ENCODE assay signal across 23 cellular contexts in genomic region chr20:3479759-3480615, GRCh38. TPM values are rescaled to one million over a fixed set of nuclear protein-coding genes. Genes with fewer than 3 reads are reported as not detected.
DNase-seq lines count a peak whose midpoint lies in the region; ATAC-seq, FAIRE-seq and TF ChIP-seq lines count a peak whose summit lies in the region.
"Had no signal": no experiment of that assay in that cellular context is flagged by ENCODE, and none has a peak within 500 bp of the region (broad histone marks: within the 10 kb centered on the region; RNA-seq: fewer than 3 reads in every experiment).

No MANE protein-coding gene starts in this region.

- H3K9me2 ChIP-seq in Loucy (replicated peaks; ENCODE audit: low read depth, low read length): no peaks in the 10 kb centered on the region

- H3K9ac ChIP-seq in H9 (ENCODE audit: extremely low read depth, insufficient read length, low read length): no peak overlapping the region
- no peak overlapping the region for H3K9ac ChIP-seq in Loucy (ENCODE audit: low read depth, low read length, poor library complexity, severe bottlenecking)
- no peak overlapping the region for H3K9ac ChIP-seq in endothelial cell of umbilical vein (replicated peaks; ENCODE audit: extremely low read depth, insufficient read depth, low read length)
- H3K9ac ChIP-seq: GM23248 had no signal

- H3T11ph ChIP-seq in H9 (ENCODE audit: low read length): no peak overlapping the region

- H3K23ac ChIP-seq in H9 (ENCODE audit: insufficient read length, low read depth, low read length): no peak overlapping the region

- H3K79me2 ChIP-seq in H9 (ENCODE audit: insufficient read depth, low read length): no peaks in the 10 kb centered on the region
- peaks cover 12% of the 10 kb centered on the region for H3K79me2 ChIP-seq in Loucy (ENCODE audit: insufficient read depth, low read length)
- H3K79me2 ChIP-seq in endothelial cell of umbilical vein (ENCODE audit: control insufficient read depth, insufficient read depth, low read length): peaks cover 7% of the 10 kb centered on the region

- no peak overlapping the region for H3K4ac ChIP-seq in H9 (ENCODE audit: low read depth, low read length)

- H4K91ac ChIP-seq in H9 (ENCODE audit: insufficient read length, low read depth, low read length): no peak overlapping the region

- no peak overlapping the region for H2AFZ ChIP-seq in H9 (ENCODE audit: low read length)
- H2AFZ ChIP-seq in Loucy (ENCODE audit: low read length): no peak overlapping the region
- H2AFZ ChIP-seq in endothelial cell of umbilical vein (ENCODE audit: low read depth, low read length): no peak overlapping the region
- H2AFZ ChIP-seq: GM23248 had no signal

- POLR2A ChIA-PET in endothelial cell of umbilical vein (lab: Charles Lee): no interaction called here

- DNase-seq in H9: no peak
- DNase-seq in endothelial cell of umbilical vein (ENCODE audit: low read depth, low spot score): no peak
- peak; percentile 18 for DNase-seq in lung (ENCODE audit: low spot score)
- no peak for DNase-seq in GM19238 (ENCODE audit: insufficient read length, low spot score)
- no peak for DNase-seq in lower leg skin (ENCODE audit: low spot score in 2 of 2)
- DNase-seq: CD4-positive, alpha-beta T cell; COR-L47; DMS 273 treated with DMSO at 0.1 percent for 48 hours; DMS79 treated with DMSO at 0.1 percent for 48 hours; GM23248; Karpas-422; MG63; NCI-H1048; NCI-H1417 treated with DMSO at 0.1 percent for 48 hours; NCI-H187; NCI-H446 treated with DMSO at 0.1 percent for 48 hours; NCI-H526 treated with DMSO at 0.1 percent for 48 hours had no signal

- no peaks in the 10 kb centered on the region for H3K9me3 Mint-ChIP-seq in H9
- H3K9me3 Mint-ChIP-seq: CD4-positive, alpha-beta T cell; IgD-negative memory B cell had no signal

- H3K4me1 Mint-ChIP-seq in H9: no peaks in the 10 kb centered on the region

- no peaks in the 10 kb centered on the region for H3K27me3 Mint-ChIP-seq in H9 (ENCODE audit: low read depth)
- H3K27me3 Mint-ChIP-seq: CD4-positive, alpha-beta T cell; IgD-negative memory B cell had no signal

- no TSS peak for BruUV-seq in endothelial cell of umbilical vein (replicated peaks; lab: Mats Ljungman, UMichigan)

- H4K8ac ChIP-seq in H9 (replicated peaks; ENCODE audit: insufficient read length, low read depth, low read length): no peak overlapping the region

- no peak overlapping the region for H2AK5ac ChIP-seq in H9 (ENCODE audit: insufficient read length, low read length)

- H3K36me3 ChIP-seq in Loucy (ENCODE audit: insufficient read depth, low read length) (no peaks in the 10 kb centered on the region), endothelial cell of umbilical vein (ENCODE audit: control insufficient read depth in 2 of 2, extremely low read depth in 1 of 2, insufficient read depth in 2 of 2, low read length in 2 of 2) (no peaks in the 10 kb centered on the region), lung (ENCODE audit: control insufficient read depth in 2 of 2, insufficient read depth in 2 of 2, low read length in 2 of 2) (no peaks in the 10 kb centered on the region)
- H3K36me3 ChIP-seq: HAP-1, MG63, SJSA1 had no signal

- no peak overlapping the region for H2BK12ac ChIP-seq in H9 (ENCODE audit: insufficient read length, low read depth, low read length)

- H3K27me3 ChIP-seq in H9 (ENCODE audit: insufficient read depth, low read length): no peaks in the 10 kb centered on the region
- H3K27me3 ChIP-seq in Loucy (ENCODE audit: insufficient read depth, low read length, poor library complexity, severe bottlenecking): no peaks in the 10 kb centered on the region
- H3K27me3 ChIP-seq in endothelial cell of umbilical vein (ENCODE audit: control insufficient read depth in 2 of 2, insufficient read depth in 2 of 2, low read length in 2 of 2): no peaks in the 10 kb centered on the region
- no peaks in the 10 kb centered on the region for H3K27me3 ChIP-seq in lung (ENCODE audit: control insufficient read depth, insufficient read depth)
- H3K27me3 ChIP-seq: MG63, SJSA1 had no signal

- no CpG with 5 or more reads among the region's 11 CpGs for WGBS in H9 (ENCODE audit: extremely low coverage, insufficient read length, low lambda C conversion rate)
- WGBS in lung, 2 donors: 89 to 96% methylated on average over 11 of the region's 11 CpGs
- WGBS in lower leg skin, 2 donors: 82 to 90% methylated on average over 11 of the region's 11 CpGs

- H3K9me3 ChIP-seq in H9 (ENCODE audit: control insufficient read depth, low read depth, low read length) (no peaks in the 10 kb centered on the region), Loucy (ENCODE audit: insufficient read depth, low read depth, low read length) (no peaks in the 10 kb centered on the region), endothelial cell of umbilical vein (replicated peaks; ENCODE audit: control insufficient read depth, insufficient read depth, low read length) (no peaks in the 10 kb centered on the region), lung (ENCODE audit: control insufficient read depth in 2 of 2, insufficient read depth in 1 of 2, low read length in 1 of 2) (no peaks in the 10 kb centered on the region)
- H3K9me3 ChIP-seq: HAP-1, MG63, SJSA1 had no signal

- H3K4me2 ChIP-seq in H9 (ENCODE audit: insufficient read depth, insufficient read length, low read length): no peak overlapping the region
- H3K4me2 ChIP-seq in Loucy (ENCODE audit: low read depth, low read length, poor library complexity, severe bottlenecking): peak overlapping the region; percentile 10
- no peak overlapping the region for H3K4me2 ChIP-seq in endothelial cell of umbilical vein (ENCODE audit: insufficient read depth, low read length)

- H4K5ac ChIP-seq in H9 (ENCODE audit: insufficient read length, low read depth, low read length): no peak overlapping the region

- no peak overlapping the region for H3K56ac ChIP-seq in H9 (ENCODE audit: insufficient read length, low read depth, low read length)

- H3K4me3 ChIP-seq in Loucy (ENCODE audit: low read length, poor library complexity, severe bottlenecking): no peak overlapping the region
- no peak overlapping the region for H3K4me3 ChIP-seq in endothelial cell of umbilical vein (replicated peaks in 1 of 3; ENCODE audit: insufficient read depth in 1 of 3, low read depth in 1 of 3, low read length in 3 of 3)
- no peak overlapping the region for H3K4me3 ChIP-seq in lung
- no peak overlapping the region for H3K4me3 ChIP-seq in lower leg skin (ENCODE audit: low read depth, poor library complexity, severe bottlenecking)
- H3K4me3 ChIP-seq: GM23248, HAP-1, MG63, SJSA1 had no signal

- CTCF ChIA-PET in endothelial cell of umbilical vein (lab: Charles Lee): no interaction called here

- no peak for FAIRE-seq in endothelial cell of umbilical vein (lab: Jason Lieb, UNC)

- H3K4me1 ChIP-seq in H9 (ENCODE audit: insufficient read depth, low read length): no peaks in the 10 kb centered on the region
- H3K4me1 ChIP-seq in Loucy (ENCODE audit: insufficient read depth, low read length, poor library complexity, severe bottlenecking): peaks cover 10% of the 10 kb centered on the region
- H3K4me1 ChIP-seq in endothelial cell of umbilical vein (ENCODE audit: control insufficient read depth, extremely low read depth, insufficient read depth, low read length): no peaks in the 10 kb centered on the region
- H3K4me1 ChIP-seq in lung (ENCODE audit: control insufficient read depth in 2 of 2, insufficient read depth in 2 of 2, low read length in 2 of 2): peaks cover 0 to 2% of the 10 kb centered on the region in 2 donors
- H3K4me1 ChIP-seq: HAP-1, SJSA1 had no signal

- H3K14ac ChIP-seq in H9 (ENCODE audit: insufficient read depth, low read length): no peak overlapping the region

- H3F3A ChIP-seq in Loucy (ENCODE audit: low read depth): no peaks in the 10 kb centered on the region

- no peak overlapping the region for H3K27ac ChIP-seq in H9 (ENCODE audit: insufficient read length, low read depth, low read length)
- no peak overlapping the region for H3K27ac ChIP-seq in endothelial cell of umbilical vein (ENCODE audit: insufficient read depth, low read depth, low read length)
- H3K27ac ChIP-seq in lung (ENCODE audit: low read depth in 1 of 2, low read length in 1 of 2): peak overlapping the region in 1 of 2 donors; percentile 33
- H3K27ac ChIP-seq: GM23248, SJSA1 had no signal

- H3K79me1 ChIP-seq in H9 (ENCODE audit: insufficient read depth, low read depth, low read length, poor library complexity, severe bottlenecking): no peaks in the 10 kb centered on the region

- TF ChIP-seq POLR2A in endothelial cell of umbilical vein (IDR thresholded peaks at IDR 0.05; ENCODE audit: low read depth, low read length) (no peak), lower leg skin (IDR thresholded peaks at IDR 0.05) (no peak)

- intact Hi-C loops in endothelial cell of umbilical vein (cut with micrococcal nuclease): loop anchor here (10.0 kb wide), 1 partner anchor 265 kb away; no protein-coding TSS in a partner anchor
- intact Hi-C loops in lower leg skin (cut with DNase I; ENCODE audit: low total_unique reads): no loop called here

- no peak overlapping the region; a peak in 1 of 7 replicates for H3K27ac Mint-ChIP-seq in H9
- H3K27ac Mint-ChIP-seq: CD4-positive, alpha-beta T cell had no signal

- no peaks in the 10 kb centered on the region for H3K23me2 ChIP-seq in H9 (ENCODE audit: insufficient read length, low read depth, low read length, poor library complexity, severe bottlenecking)

- no peaks in the 10 kb centered on the region for H3K9me1 ChIP-seq in endothelial cell of umbilical vein (replicated peaks; ENCODE audit: control insufficient read depth, extremely low read depth, insufficient read depth, low read length)

- no peak overlapping the region for H2BK20ac ChIP-seq in H9 (ENCODE audit: low read depth, low read length, poor library complexity, severe bottlenecking)

- H2BK120ac ChIP-seq in H9 (ENCODE audit: low read depth, low read length, poor library complexity, severe bottlenecking): peak overlapping the region; percentile 91

- no peak overlapping the region for H2BK5ac ChIP-seq in H9 (ENCODE audit: insufficient read length, low read length)

- TF ChIP-seq CTCF in H9 (conservative IDR thresholded peaks at IDR 0.05) (no peak), Loucy (conservative IDR thresholded peaks at IDR 0.05; ENCODE audit: low read length) (no peak), endothelial cell of umbilical vein (IDR thresholded peaks at IDR 0.05; ENCODE audit: extremely low read depth in 1 of 2, insufficient read depth in 1 of 2, low read depth in 1 of 2, low read length in 2 of 2) (no peak), lung (IDR thresholded peaks at IDR 0.05; ENCODE audit: control extremely low read depth, extremely low read depth) (no peak), lower leg skin (IDR thresholded peaks at IDR 0.05) (no peak)

- dilution Hi-C loops in endothelial cell of umbilical vein (cut with MboI; ENCODE audit: extremely low pct_ligation_motif_present, low sequenced_read_pairs): no loop called here

- H4K20me1 ChIP-seq in H9 (ENCODE audit: control insufficient read depth, insufficient read depth, insufficient read length) (no peaks in the 10 kb centered on the region), Loucy (ENCODE audit: insufficient read depth, low read length, poor library complexity, severe bottlenecking) (peaks cover 4% of the 10 kb centered on the region), endothelial cell of umbilical vein (replicated peaks; ENCODE audit: control insufficient read depth, extremely low read depth, insufficient read depth, low read length) (no peaks in the 10 kb centered on the region)

- ATAC-seq in lung (ENCODE audit: insufficient read depth, low FRiP score) (no peak), HG03565 (IDR thresholded peaks at IDR 0.05; ENCODE audit: unreplicated experiment) (no peak)
- ATAC-seq: Right ventricle myocardium inferior had no signal

- no peak overlapping the region for H3K18ac ChIP-seq in H9 (ENCODE audit: insufficient read length, low read depth, low read length)

- H3K36me3 Mint-ChIP-seq in H9 (ENCODE audit: insufficient read depth in 1 of 3, low read depth in 3 of 3): no peaks in the 10 kb centered on the region; a peak in 1 of 7 replicates

- no peak overlapping the region for H2BK15ac ChIP-seq in H9 (ENCODE audit: low read depth, low read length)

- H3K4me3 Mint-ChIP-seq in H9: no peak overlapping the region
- H3K4me3 Mint-ChIP-seq: CD4-positive, alpha-beta T cell; IgD-negative memory B cell had no signal

RNA-seq across cellular contexts. Expression of gene ATRN, which starts 9.2 kb away (rescaled TPM):
- total RNA-seq in H9 (2021): 22.4 and 23.1 TPM in 2 replicates
- total RNA-seq in endothelial cell of umbilical vein: 33.1 and 35.1 TPM in 2 replicates
- polyA plus RNA-seq in endothelial cell of umbilical vein: 31.5 and 32.3 TPM in 2 replicates
- 24.0 and 24.6 TPM in 2 replicates for polyA plus RNA-seq in endothelial cell of umbilical vein (2011; cell fraction: cytosol; rRNA removed)
- polyA plus RNA-seq in endothelial cell of umbilical vein (2011; cell fraction: nucleus; rRNA removed): 30.0 and 32.9 TPM in 2 replicates
- polyA plus RNA-seq in endothelial cell of umbilical vein (2012): 36.1 and 36.4 TPM in 2 replicates
- polyA minus RNA-seq in endothelial cell of umbilical vein: 103 and 116 TPM in 2 replicates
- polyA minus RNA-seq in endothelial cell of umbilical vein (2011; cell fraction: cytosol; rRNA and poly(A)+ RNA removed): 3.4 TPM
- 38.3 and 62.2 TPM in 2 replicates for polyA minus RNA-seq in endothelial cell of umbilical vein (2011; cell fraction: nucleus; rRNA and poly(A)+ RNA removed)
- 10 to 100 TPM; 29.0 to 38.5 TPM for total RNA-seq in lung
- 10 to 100 TPM in 1 of 2 donors, 1 to 10 TPM in 1; 4.2 to 13.4 TPM for polyA plus RNA-seq in lung
- 10 to 100 TPM; 18.2 to 34.6 (median 28.4) TPM for total RNA-seq in lower leg skin
